Comparison of ENCODE assay signal across 11 cellular contexts in genomic region chr3:188780188-188781147, GRCh38.
A peak's percentile ranks its signal among the peaks of the same experiment; 100 is the strongest.
DNase-seq lines count a peak whose midpoint lies in the region; ATAC-seq, FAIRE-seq and TF ChIP-seq lines count a peak whose summit lies in the region.
"Had no signal": no experiment of that assay in that cellular context is flagged by ENCODE, and none has a peak within 500 bp of the region (broad histone marks: within the 10 kb centered on the region; RNA-seq: fewer than 3 reads in every experiment).

No MANE protein-coding gene starts in this region.

- no peak for ATAC-seq in GM19351 (IDR thresholded peaks at IDR 0.05; ENCODE audit: unreplicated experiment)
- ATAC-seq in activated CD4-positive, CD25-positive, alpha-beta regulatory T cell treated with anti-CD3 and anti-CD28 coated beads, Interleukin-2, amount 50 U/mL, for 24 hours = no peak

- no peak overlapping the region for H2AFZ ChIP-seq in keratinocyte (ENCODE audit: control insufficient read depth, low read length)

- H3K36me3 ChIP-seq in breast epithelium = no peaks in the 10 kb centered on the region
- no peaks in the 10 kb centered on the region for H3K36me3 ChIP-seq in keratinocyte (ENCODE audit: control insufficient read depth in 2 of 2, extremely low read depth in 1 of 2, insufficient read depth in 2 of 2, low read length in 2 of 2)

- H3K27ac ChIP-seq in breast epithelium (peak overlapping the region; percentile 67 to 90), keratinocyte (ENCODE audit: control insufficient read depth, insufficient read depth, low read length) (no peak overlapping the region), skin epidermis (peak overlapping the region in 11 of 21 experiments; percentile 4 to 91 (median 64))
- H3K27ac ChIP-seq: C4-2B had no signal

- no peaks in the 10 kb centered on the region for H3K79me2 ChIP-seq in keratinocyte (ENCODE audit: control insufficient read depth, insufficient read depth, low read length)

- dilution Hi-C loops in keratinocyte (cut with MboI; ENCODE audit: extremely low pct_ligation_motif_present, low sequenced_read_pairs) = no loop called here

- H3K4me2 ChIP-seq in keratinocyte (ENCODE audit: control insufficient read depth, extremely low read depth, insufficient read depth, low read depth, low read length) = no peak overlapping the region

- no peaks in the 10 kb centered on the region for H3K27me3 ChIP-seq in breast epithelium
- no peaks in the 10 kb centered on the region for H3K27me3 ChIP-seq in keratinocyte (ENCODE audit: control insufficient read depth, extremely low read depth, insufficient read depth, low read length)

- no peak overlapping the region for H3K9ac ChIP-seq in keratinocyte (ENCODE audit: control insufficient read depth, extremely low read depth, insufficient read depth, low read length)

- H3K9me3 ChIP-seq in breast epithelium = no peaks in the 10 kb centered on the region
- H3K9me3 ChIP-seq in keratinocyte (ENCODE audit: control insufficient read depth, low read depth, low read length) = no peaks in the 10 kb centered on the region

- H3K9me1 ChIP-seq in keratinocyte (ENCODE audit: control insufficient read depth, extremely low read depth, insufficient read depth, low read length) = no peaks in the 10 kb centered on the region

- no peaks in the 10 kb centered on the region for H4K20me1 ChIP-seq in keratinocyte (ENCODE audit: control insufficient read depth, extremely low read depth, insufficient read depth, low read length)

- peak; percentile 75 for FAIRE-seq in HTR-8/SVneo (lab: Jason Lieb, UNC)
- FAIRE-seq in keratinocyte (lab: Jason Lieb, UNC) = peak; percentile 23
- FAIRE-seq: colon had no signal

- intact Hi-C loops in breast epithelium (cut with DNase I; ENCODE audit: low total_unique reads) = no loop called here

- no peak for TF ChIP-seq POLR2A in breast epithelium (IDR thresholded peaks at IDR 0.05)

- DNase-seq in HTR-8/SVneo (ENCODE audit: insufficient read length, low spot score) = no peak
- peak in 1 of 2 donors; percentile 24 for DNase-seq in breast epithelium (ENCODE audit: low spot score in 2 of 2)
- no peak for DNase-seq in keratinocyte (ENCODE audit: low read depth, low spot score)
- no peak for DNase-seq in activated CD8-positive, alpha-beta memory T cell treated with anti-CD3 and anti-CD28 coated beads, Interleukin-2, amount 50 U/mL, for 4 hours
- no peak for DNase-seq in NCI-H1930 (lab: John Stamatoyannopoulos, UW)
- DNase-seq: NK-92 treated with Interleukin-12 subunit alpha and Interleukin-12 subunit beta, amount 100 ng/mL, for 24 hours had no signal

- H3K4me1 ChIP-seq in breast epithelium (peaks cover 0 to 7% of the 10 kb centered on the region in 2 donors), keratinocyte (ENCODE audit: control insufficient read depth, extremely low read depth, insufficient read depth, low read length) (peaks cover 18% of the 10 kb centered on the region)

- H3K4me3 ChIP-seq in breast epithelium = no peak overlapping the region
- H3K4me3 ChIP-seq in keratinocyte (ENCODE audit: control insufficient read depth in 2 of 3, extremely low read depth in 1 of 3, insufficient read depth in 2 of 3, low read depth in 1 of 3, low read length in 3 of 3) = no peak overlapping the region
- no peak overlapping the region for H3K4me3 ChIP-seq in skin epidermis

- TF ChIP-seq CTCF in breast epithelium (IDR thresholded peaks at IDR 0.05) = no peak
- TF ChIP-seq CTCF in keratinocyte (optimal IDR thresholded peaks at IDR 0.05 in 1 of 3, IDR thresholded peaks at IDR 0.05 in 1 of 3, conservative IDR thresholded peaks at IDR 0.05 in 1 of 3; ENCODE audit: extremely low read depth in 1 of 3, insufficient read depth in 2 of 3, low read length in 3 of 3) = no peak
